In genomic region chr5:147836439-147836838, GRCh38 we compare ENCODE assay signal across 1 cellular context.
A peak's percentile ranks its signal among the peaks of the same experiment; 100 is the strongest.
TF ChIP-seq lines count a peak whose summit lies in the region.

No MANE protein-coding gene starts in this region.

TF ChIP-seq in HepG2, 621 proteins besides CTCF, POLR2A, EP300 and RAD21:
- TF ChIP-seq MIER3 (CRISPR knock-in tag; IDR thresholded peaks at IDR 0.05; ENCODE audit: borderline replicate concordance) (no peak), XBP1 (CRISPR knock-in tag; IDR thresholded peaks at IDR 0.05) (no peak), KDM3A (CRISPR knock-in tag; IDR thresholded peaks at IDR 0.05; ENCODE audit: low read depth) (no peak), HMG20B (CRISPR knock-in tag; conservative IDR thresholded peaks at IDR 0.05) (no peak), AGO1 (IDR thresholded peaks at IDR 0.05; ENCODE audit: low read depth, low read length, poor library complexity, severe bottlenecking) (no peak), CEBPB (IDR thresholded peaks at IDR 0.05; ENCODE audit: borderline replicate concordance, low read depth, low read length) (0 out of 2 replicates have a peak, but pooled peaks have one; percentile 45), POLR2AphosphoS2 (IDR thresholded peaks at IDR 0.05; ENCODE audit: low read depth, low read length) (no peak), JARID2 (CRISPR knock-in tag; IDR thresholded peaks at IDR 0.05; ENCODE audit: insufficient replicate concordance) (no peak), ATF4 (CRISPR knock-in tag; IDR thresholded peaks at IDR 0.05) (peak in 1 of 2 experiments; percentile 87; a peak in 2 of 4 replicates), SMC3 (IDR thresholded peaks at IDR 0.05; ENCODE audit: low read length) (no peak), GPN1 (CRISPR knock-in tag; IDR thresholded peaks at IDR 0.05; ENCODE audit: borderline replicate concordance) (no peak)
- TF ChIP-seq, protein P1, sequence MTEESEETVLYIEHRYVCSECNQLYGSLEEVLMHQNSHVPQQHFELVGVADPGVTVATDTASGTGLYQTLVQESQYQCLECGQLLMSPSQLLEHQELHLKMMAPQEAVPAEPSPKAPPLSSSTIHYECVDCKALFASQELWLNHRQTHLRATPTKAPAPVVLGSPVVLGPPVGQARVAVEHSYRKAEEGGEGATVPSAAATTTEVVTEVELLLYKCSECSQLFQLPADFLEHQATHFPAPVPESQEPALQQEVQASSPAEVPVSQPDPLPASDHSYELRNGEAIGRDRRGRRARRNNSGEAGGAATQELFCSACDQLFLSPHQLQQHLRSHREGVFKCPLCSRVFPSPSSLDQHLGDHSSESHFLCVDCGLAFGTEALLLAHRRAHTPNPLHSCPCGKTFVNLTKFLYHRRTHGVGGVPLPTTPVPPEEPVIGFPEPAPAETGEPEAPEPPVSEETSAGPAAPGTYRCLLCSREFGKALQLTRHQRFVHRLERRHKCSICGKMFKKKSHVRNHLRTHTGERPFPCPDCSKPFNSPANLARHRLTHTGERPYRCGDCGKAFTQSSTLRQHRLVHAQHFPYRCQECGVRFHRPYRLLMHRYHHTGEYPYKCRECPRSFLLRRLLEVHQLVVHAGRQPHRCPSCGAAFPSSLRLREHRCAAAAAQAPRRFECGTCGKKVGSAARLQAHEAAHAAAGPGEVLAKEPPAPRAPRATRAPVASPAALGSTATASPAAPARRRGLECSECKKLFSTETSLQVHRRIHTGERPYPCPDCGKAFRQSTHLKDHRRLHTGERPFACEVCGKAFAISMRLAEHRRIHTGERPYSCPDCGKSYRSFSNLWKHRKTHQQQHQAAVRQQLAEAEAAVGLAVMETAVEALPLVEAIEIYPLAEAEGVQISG (CRISPR knock-in tag; IDR thresholded peaks at IDR 0.05) = no peak
